18 cellular contexts compared by ENCODE assay signal in genomic region chr3:187518207-187518606, GRCh38.
DNase-seq lines count a peak whose midpoint lies in the region; ATAC-seq and TF ChIP-seq lines count a peak whose summit lies in the region.
"Had no signal": no experiment of that assay in that cellular context is flagged by ENCODE, and none has a peak within 500 bp of the region (broad histone marks: within the 10 kb centered on the region; RNA-seq: fewer than 3 reads in every experiment).

No MANE protein-coding gene starts in this region.

- CTCF ChIA-PET in WTC11 (lab: Charles Lee), result interaction anchor here (2.4 kb wide), 1 partner anchor 199 kb away, joined by 12 read pairs; no protein-coding TSS in a partner anchor

- H2BK120ac ChIP-seq in mesenchymal stem cell (ENCODE audit: low read depth, low read length), result no peak overlapping the region

- no peaks in the 10 kb centered on the region for H3K79me2 ChIP-seq in GM23338 (replicated peaks; ENCODE audit: insufficient read depth)

- H3K4me1 ChIP-seq in GM23338 (ENCODE audit: insufficient read depth), result peaks cover 17% of the 10 kb centered on the region
- H3K4me1 ChIP-seq in HUES64 (ENCODE audit: insufficient read depth, low read length), result peaks cover 31% of the 10 kb centered on the region
- H3K4me1 ChIP-seq in mesenchymal stem cell (ENCODE audit: control insufficient read depth, insufficient read depth, low read depth, low read length), result peaks cover 5% of the 10 kb centered on the region

- no peaks in the 10 kb centered on the region for H3K36me3 ChIP-seq in GM23338 (ENCODE audit: insufficient read depth)
- no peaks in the 10 kb centered on the region for H3K36me3 ChIP-seq in HUES64 (ENCODE audit: insufficient read depth, low read length)
- H3K36me3 ChIP-seq in mesenchymal stem cell (ENCODE audit: control insufficient read depth in 1 of 2, insufficient read depth in 2 of 2, low read depth in 1 of 2, low read length in 2 of 2), result no peaks in the 10 kb centered on the region

- peaks cover 4% of the 10 kb centered on the region for H3K27me3 Mint-ChIP-seq in GM23338 (ENCODE audit: insufficient read depth, low read depth, poor library complexity)
- no peaks in the 10 kb centered on the region; the same call in none of the 2 replicates for H3K27me3 Mint-ChIP-seq in WTC11 (ENCODE audit: low read depth)

- peak overlapping the region; percentile 95; the same call in 1 of the 2 replicates for H3K27ac ChIP-seq in GM23338 (ENCODE audit: low read depth)
- H3K27ac ChIP-seq in HUES64 (ENCODE audit: low read depth, low read length), result peak overlapping the region; percentile 81
- no peak overlapping the region for H3K27ac ChIP-seq in mesenchymal stem cell (ENCODE audit: low read length, poor library complexity, severe bottlenecking)
- H3K27ac ChIP-seq: 22Rv1 had no signal

- intact Hi-C loops in posterior vena cava (cut with DNase I), result no loop called here

- peaks cover 13% of the 10 kb centered on the region for H3K9me3 Mint-ChIP-seq in GM23338
- H3K9me3 Mint-ChIP-seq in WTC11, result peaks cover 33% of the 10 kb centered on the region
- H3K9me3 Mint-ChIP-seq: CD8-positive, alpha-beta T cell had no signal

- H3K36me3 Mint-ChIP-seq in GM23338 (ENCODE audit: low read depth) (peaks cover 17% of the 10 kb centered on the region), WTC11 (peaks cover 22% of the 10 kb centered on the region)
- H3K36me3 Mint-ChIP-seq: CD14-positive monocyte; CD8-positive, alpha-beta T cell had no signal

- DNase-seq in GM23338 (ENCODE audit: low spot score), result peak; percentile 45
- DNase-seq in WTC11 (ENCODE audit: low spot score), result no peak
- DNase-seq in mesenchymal stem cell, result no peak
- no peak for DNase-seq in NCI-H128 (lab: John Stamatoyannopoulos, UW; ENCODE audit: unreplicated experiment)
- no peak for DNase-seq in dermis blood vessel endothelial cell
- DNase-seq in posterior vena cava (ENCODE audit: low spot score), result no peak
- DNase-seq: CD8-positive, alpha-beta T cell; COR-L47; DMS153; DMS79 treated with DMSO at 0.1 percent for 48 hours; EL; GOT3 had no signal

- no peaks in the 10 kb centered on the region; the same call in 1 of the 2 replicates for H3F3A ChIP-seq in GM23338 (replicated peaks; ENCODE audit: low read depth)

- no peaks in the 10 kb centered on the region for H4K20me1 ChIP-seq in GM23338 (replicated peaks; ENCODE audit: insufficient read depth)

- H2BK5ac ChIP-seq in mesenchymal stem cell (ENCODE audit: low read depth, low read length, poor library complexity, severe bottlenecking), result no peak overlapping the region

- peak overlapping the region; percentile 85 for H2AK5ac ChIP-seq in mesenchymal stem cell (ENCODE audit: low read length, severe bottlenecking)

- H3K4me3 Mint-ChIP-seq in GM23338 (no peak overlapping the region), WTC11 (no peak overlapping the region)
- H3K4me3 Mint-ChIP-seq: CD14-positive monocyte; CD8-positive, alpha-beta T cell had no signal

- H3K79me1 ChIP-seq in mesenchymal stem cell (replicated peaks; ENCODE audit: low read length, poor library complexity, severe bottlenecking), result no peaks in the 10 kb centered on the region

- no peak overlapping the region for H4K91ac ChIP-seq in mesenchymal stem cell (ENCODE audit: low read length)

- no peak overlapping the region for H3K18ac ChIP-seq in mesenchymal stem cell (ENCODE audit: low read depth in 1 of 2, low read length in 2 of 2)

- H3K9ac ChIP-seq in HUES64 (ENCODE audit: low read depth, low read length) (peak overlapping the region; percentile 18; the same call in 1 of the 2 replicates), mesenchymal stem cell (ENCODE audit: low read length) (no peak overlapping the region)

- H3K4me2 ChIP-seq in GM23338, result peak overlapping the region; percentile 61
- no peak overlapping the region for H3K4me2 ChIP-seq in mesenchymal stem cell (ENCODE audit: low read length, poor library complexity, severe bottlenecking)

- peak; percentile 67 for ATAC-seq in GM23338
- ATAC-seq in WTC11, result peak; percentile 33
- ATAC-seq in GM21360 (IDR thresholded peaks at IDR 0.05; ENCODE audit: unreplicated experiment), result no peak
- ATAC-seq: CD8-positive, alpha-beta T cell; HCT116; HepG2 had no signal

- no peak overlapping the region for H3K23ac ChIP-seq in mesenchymal stem cell (ENCODE audit: low read length in 2 of 2)

- 58% methylated on average over 1 of the region's 2 CpGs for WGBS in HUES64
- 67% methylated on average over 1 of the region's 2 CpGs for WGBS in mesenchymal stem cell

- TF ChIP-seq CTCF in GM23338 (conservative IDR thresholded peaks at IDR 0.05; ENCODE audit: low read depth in 2 of 2), result no peak
- TF ChIP-seq CTCF in WTC11 (IDR thresholded peaks at IDR 0.05), result no peak

- H3K27me3 ChIP-seq in GM23338 (ENCODE audit: insufficient read depth) (no peaks in the 10 kb centered on the region), HUES64 (ENCODE audit: insufficient read depth, low read length) (no peaks in the 10 kb centered on the region), mesenchymal stem cell (ENCODE audit: control insufficient read depth in 1 of 2, insufficient read depth in 1 of 2, low read length in 2 of 2) (no peaks in the 10 kb centered on the region)

- peaks cover 17% of the 10 kb centered on the region; the same call in 1 of the 2 replicates for H3K9me2 ChIP-seq in GM23338 (ENCODE audit: insufficient read depth)

- H3K4me1 Mint-ChIP-seq in GM23338 (peaks cover 28% of the 10 kb centered on the region), WTC11 (peaks cover 40% of the 10 kb centered on the region)
- H3K4me1 Mint-ChIP-seq: CD14-positive monocyte had no signal

- H2AFZ ChIP-seq in GM23338 (no peak overlapping the region), mesenchymal stem cell (ENCODE audit: low read depth, low read length) (no peak overlapping the region)

- H2BK15ac ChIP-seq in mesenchymal stem cell (ENCODE audit: low read depth, poor library complexity, severe bottlenecking), result no peak overlapping the region

- H3K4me3 ChIP-seq in GM23338, result no peak overlapping the region
- H3K4me3 ChIP-seq in HUES64 (ENCODE audit: low read length), result no peak overlapping the region
- H3K4me3 ChIP-seq in mesenchymal stem cell (ENCODE audit: insufficient read depth in 1 of 2, low read depth in 1 of 2, low read length in 2 of 2), result no peak overlapping the region

- no peak overlapping the region for H2BK12ac ChIP-seq in mesenchymal stem cell (ENCODE audit: low read length in 2 of 2)

- no peaks in the 10 kb centered on the region for H3K9me3 ChIP-seq in HUES64 (ENCODE audit: insufficient read depth, low read depth, low read length)
- no peaks in the 10 kb centered on the region for H3K9me3 ChIP-seq in mesenchymal stem cell (ENCODE audit: control insufficient read depth, low read length)

- POLR2A ChIA-PET in WTC11 (lab: Charles Lee), result no interaction called here

- H3K14ac ChIP-seq in mesenchymal stem cell (ENCODE audit: low read length in 2 of 2), result no peak overlapping the region

- no peak overlapping the region for H4K8ac ChIP-seq in mesenchymal stem cell (ENCODE audit: low read length)

- H3K27ac Mint-ChIP-seq in GM23338, result peak overlapping the region; percentile 28; the same call in 1 of the 2 replicates
- H3K27ac Mint-ChIP-seq in WTC11, result peak overlapping the region; percentile 95
- H3K27ac Mint-ChIP-seq: CD14-positive monocyte; CD8-positive, alpha-beta T cell had no signal

- H3K4ac ChIP-seq in mesenchymal stem cell (ENCODE audit: low read depth in 1 of 2, low read length in 2 of 2), result no peak overlapping the region

TF ChIP-seq in GM23338, 12 proteins besides CTCF, POLR2A, EP300 and RAD21 (continues in another document):
- TF ChIP-seq ZNF331 (CRISPR knock-in tag; IDR thresholded peaks at IDR 0.05; ENCODE audit: low read depth) (no peak), POLR2AphosphoS5 (IDR thresholded peaks at IDR 0.05; ENCODE audit: low read depth) (no peak), JUNB (IDR thresholded peaks at IDR 0.05; ENCODE audit: unreplicated experiment) (no peak), EZH2 (IDR thresholded peaks at IDR 0.05; ENCODE audit: low read depth, unreplicated experiment) (no peak), EZH2phosphoT487 (IDR thresholded peaks at IDR 0.05; ENCODE audit: unreplicated experiment) (no peak), ZNF114 (CRISPR knock-in tag; IDR thresholded peaks at IDR 0.05) (no peak)

TF ChIP-seq in WTC11, 78 proteins besides CTCF, POLR2A, EP300 and RAD21 (continues in another document):
- TF ChIP-seq ATF2 (CRISPR knock-in tag; IDR thresholded peaks at IDR 0.05; ENCODE audit: borderline replicate concordance, low read depth) (no peak), EMX1 (CRISPR knock-in tag; IDR thresholded peaks at IDR 0.05) (no peak), ZNF512 (CRISPR knock-in tag; IDR thresholded peaks at IDR 0.05; ENCODE audit: borderline replicate concordance) (no peak), CREB1 (CRISPR knock-in tag; IDR thresholded peaks at IDR 0.05) (no peak)
